31 cellular contexts compared by ENCODE assay signal in genomic region chr14:88851587-88851986, GRCh38. TPM values are rescaled to one million over a fixed set of nuclear protein-coding genes. Genes with fewer than 3 reads are reported as not detected.
"Had no signal": no experiment of that assay in that cellular context is flagged by ENCODE, and none has a peak within 500 bp of the region (broad histone marks: within the 10 kb centered on the region; RNA-seq: fewer than 3 reads in every experiment).

No MANE protein-coding gene starts in this region.

- H3K9me3 Mint-ChIP-seq: endodermal cell; mesothelial cell of epicardium; naive B cell; natural killer cell treated with Interleukin-12 subunit alpha and Interleukin-12 subunit beta and Interleukin-15 and Interleukin-18, amount 100 ng/mL, for 72 hours; neural crest cell had no signal

- H3K4me3 ChIP-seq: dorsolateral prefrontal cortex, gastrocnemius medialis, mucosa of descending colon, prostate gland, right atrium auricular region, smooth muscle cell, stomach, thyroid gland, vagina had no signal

- DNase-seq: dorsolateral prefrontal cortex; effector CD4-positive, alpha-beta T cell; endodermal cell; foreskin fibroblast; gastrocnemius medialis; head of caudate nucleus; islet precursor cell; mesenchymal stem cell; mucosa of descending colon; naive B cell; stimulated activated CD4-positive, alpha-beta T cell treated with anti-CD3 and anti-CD28 coated beads, Interleukin-12 subunit alpha, Interleukin-12 subunit beta, amount 100 ng/mL, for 4 hours; stimulated activated CD4-positive, alpha-beta T cell treated with anti-CD3 and anti-CD28 coated beads, Interleukin-1b, Interleukin-23, amount 100 ng/mL, for 48 hours; stimulated activated CD4-positive, alpha-beta T cell treated with anti-CD3 and anti-CD28 coated beads, Interleukin-4, amount 100 ng/mL, for 1 hour; stimulated activated CD8-positive, alpha-beta memory T cell treated with anti-CD3 and anti-CD28 coated beads, Interleukin-4, amount 100 ng/mL, for 48 hours; stimulated activated naive CD4-positive, alpha-beta T cell treated with Interleukin-2 at 50 U/mL for 16 hours; stomach; thyroid gland; trophoblast cell had no signal

- H3K4me1 Mint-ChIP-seq: naive B cell, neural crest cell had no signal

- H3K27me3 ChIP-seq: dorsolateral prefrontal cortex, gastrocnemius medialis, right atrium auricular region, stomach, thyroid gland, vagina had no signal

- H2AFZ ChIP-seq: parathyroid adenoma had no signal

- H3K27ac Mint-ChIP-seq: endodermal cell; mesothelial cell of epicardium; natural killer cell treated with Interleukin-12 subunit alpha and Interleukin-12 subunit beta and Interleukin-15 and Interleukin-18, amount 100 ng/mL, for 72 hours had no signal

- H3K9ac ChIP-seq: parathyroid adenoma had no signal

- H3K27ac ChIP-seq: dorsolateral prefrontal cortex, epithelial cell of prostate, gastrocnemius medialis, parathyroid adenoma, prostate gland, right atrium auricular region, stomach, vagina had no signal

- FAIRE-seq: colon had no signal

- H3K27me3 Mint-ChIP-seq: naive B cell; natural killer cell treated with Interleukin-12 subunit alpha and Interleukin-12 subunit beta and Interleukin-15 and Interleukin-18, amount 100 ng/mL, for 72 hours had no signal

- H3K36me3 ChIP-seq: gastrocnemius medialis, prostate gland, right atrium auricular region, thyroid gland had no signal

- H3K4me2 ChIP-seq: smooth muscle cell had no signal

- H3K9me3 ChIP-seq: gastrocnemius medialis, mucosa of descending colon, prostate gland, right atrium auricular region, stomach, thyroid gland, vagina had no signal

- H3K36me3 Mint-ChIP-seq: natural killer cell treated with Interleukin-12 subunit alpha and Interleukin-12 subunit beta and Interleukin-15 and Interleukin-18, amount 100 ng/mL, for 72 hours had no signal

- H3K4me3 Mint-ChIP-seq: endodermal cell; mesothelial cell of epicardium; naive B cell; natural killer cell treated with Interleukin-12 subunit alpha and Interleukin-12 subunit beta and Interleukin-15 and Interleukin-18, amount 100 ng/mL, for 72 hours; neural crest cell had no signal

- H3K4me1 ChIP-seq: gastrocnemius medialis, parathyroid adenoma, prostate gland, right atrium auricular region, stomach, vagina had no signal

- ATAC-seq: esophagus mucosa; gastrocnemius medialis; mucosa of descending colon; natural killer cell treated with Interleukin-12 subunit alpha and Interleukin-12 subunit beta and Interleukin-15 and Interleukin-18, amount 100 ng/mL, for 72 hours; sciatic nerve had no signal

RNA-seq across cellular contexts. Expression of gene EML5, which starts 58.8 kb away (rescaled TPM):
- total RNA-seq: glomerular endothelial cell had no signal
- polyA plus RNA-seq: smooth muscle cell had no signal
